In genomic region chr16:57471852-57472664, GRCh38 we compare ENCODE assay signal across 1 cellular context.
TF ChIP-seq lines count a peak whose summit lies in the region.

No MANE protein-coding gene starts in this region.

TF ChIP-seq in HepG2, 621 proteins besides CTCF, POLR2A, EP300 and RAD21 (continued from another document and continues in another):
- no peak for TF ChIP-seq SSRP1 (CRISPR knock-in tag; IDR thresholded peaks at IDR 0.05)
- TF ChIP-seq ZNF251 (CRISPR knock-in tag; IDR thresholded peaks at IDR 0.05), result no peak
- TF ChIP-seq KLF15 (CRISPR knock-in tag; IDR thresholded peaks at IDR 0.05; ENCODE audit: borderline replicate concordance), result no peak
- peak; percentile 87 for TF ChIP-seq XRCC5 (optimal IDR thresholded peaks at IDR 0.05; ENCODE audit: low read length)
- peak; percentile 86 for TF ChIP-seq ESRRA (CRISPR knock-in tag; IDR thresholded peaks at IDR 0.05; ENCODE audit: low read depth)
- TF ChIP-seq RXRA (CRISPR knock-in tag; IDR thresholded peaks at IDR 0.05), result peak; percentile 76; the same call in 1 of the 2 replicates
- TF ChIP-seq RBM39 (IDR thresholded peaks at IDR 0.05; ENCODE audit: low read depth, low read length, poor library complexity, severe bottlenecking), result no peak
- no peak for TF ChIP-seq MTA3 (CRISPR knock-in tag; IDR thresholded peaks at IDR 0.05)
- TF ChIP-seq ZNF792 (CRISPR knock-in tag; IDR thresholded peaks at IDR 0.05), result peak; percentile 76; the same call in 1 of the 2 replicates
- no peak for TF ChIP-seq PLSCR1 (CRISPR knock-in tag; IDR thresholded peaks at IDR 0.05; ENCODE audit: borderline replicate concordance)
- peak; percentile 58; the same call in 1 of the 2 replicates for TF ChIP-seq MEIS2 (CRISPR knock-in tag; IDR thresholded peaks at IDR 0.05)
- no peak for TF ChIP-seq NCOA1 (CRISPR knock-in tag; IDR thresholded peaks at IDR 0.05)
- peak; percentile 14; the same call in 1 of the 2 replicates for TF ChIP-seq GATA4 (IDR thresholded peaks at IDR 0.05; ENCODE audit: borderline replicate concordance, low read depth)
- no peak for TF ChIP-seq ZBTB34 (CRISPR knock-in tag; IDR thresholded peaks at IDR 0.05)
- TF ChIP-seq MLXIP (CRISPR knock-in tag; IDR thresholded peaks at IDR 0.05; ENCODE audit: borderline replicate concordance), result no peak
- peak; percentile 83 for TF ChIP-seq MXD4 (CRISPR knock-in tag; IDR thresholded peaks at IDR 0.05)
- peak; percentile 33; the same call in 1 of the 2 replicates for TF ChIP-seq HMGXB3 (CRISPR knock-in tag; IDR thresholded peaks at IDR 0.05; ENCODE audit: borderline replicate concordance)
- no peak for TF ChIP-seq KIAA2018 (CRISPR knock-in tag; IDR thresholded peaks at IDR 0.05; ENCODE audit: borderline replicate concordance)
- no peak for TF ChIP-seq SP4 (CRISPR knock-in tag; IDR thresholded peaks at IDR 0.05)
- no peak for TF ChIP-seq RAD51 (IDR thresholded peaks at IDR 0.05; ENCODE audit: borderline replicate concordance)
- TF ChIP-seq ZNF883 (CRISPR knock-in tag; IDR thresholded peaks at IDR 0.05; ENCODE audit: not compliant biosample characterization), result peak; percentile 79
- no peak for TF ChIP-seq CERS6 (CRISPR knock-in tag; IDR thresholded peaks at IDR 0.05)
- TF ChIP-seq MXD3 (CRISPR knock-in tag; IDR thresholded peaks at IDR 0.05), result no peak
- no peak for TF ChIP-seq NFYC (CRISPR knock-in tag; IDR thresholded peaks at IDR 0.05)
- peak; percentile 30; the same call in 1 of the 2 replicates for TF ChIP-seq ZNF609 (CRISPR knock-in tag; IDR thresholded peaks at IDR 0.05; ENCODE audit: borderline replicate concordance)
- no peak for TF ChIP-seq DDIT3 (CRISPR knock-in tag; IDR thresholded peaks at IDR 0.05)
